17 cellular contexts compared by ENCODE assay signal in the genomic region with DNA sequence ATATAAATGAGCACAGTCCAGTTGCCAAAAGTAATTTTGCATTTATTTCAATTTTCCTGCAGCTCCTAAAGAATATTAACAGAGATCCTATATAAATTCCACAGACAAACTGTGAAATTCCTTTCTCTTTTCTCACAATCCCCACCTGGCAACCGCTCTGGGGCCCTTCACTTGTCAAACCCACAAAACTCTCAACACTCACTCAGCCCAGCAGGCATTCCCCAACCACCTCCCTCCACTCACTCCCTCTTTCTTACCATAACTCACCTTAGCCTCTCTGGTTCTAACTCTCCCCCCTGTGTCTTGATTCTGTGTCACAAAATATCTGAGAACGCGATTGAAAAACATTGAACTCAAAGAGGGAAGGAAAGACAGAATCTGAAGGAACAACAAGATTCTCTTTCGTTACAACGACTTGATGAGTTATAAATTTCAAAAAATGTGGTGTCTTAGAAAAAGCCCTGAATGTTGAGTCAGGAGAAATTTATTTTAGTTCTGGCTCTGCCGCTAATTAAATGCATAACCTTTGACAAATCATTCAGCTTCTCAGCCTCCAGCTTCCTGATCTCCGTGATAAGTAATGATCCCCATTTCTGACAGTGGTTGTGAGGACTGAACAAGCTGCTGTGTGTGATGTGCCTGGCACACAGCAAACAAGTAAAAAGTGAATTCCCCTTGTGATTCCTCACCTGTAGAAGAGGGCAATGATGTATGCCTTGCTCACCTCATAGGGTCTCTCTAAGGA.
DNase-seq lines count a peak whose midpoint lies in the region; ATAC-seq and TF ChIP-seq lines count a peak whose summit lies in the region.
"Had no signal": no experiment of that assay in that cellular context is flagged by ENCODE, and none has a peak within 500 bp of the region (broad histone marks: within the 10 kb centered on the region; RNA-seq: fewer than 3 reads in every experiment).

No MANE protein-coding gene starts in this region.

- in situ Hi-C loops in KBM-7 (cut with MboI; ENCODE audit: low pct_unique_long_range_greater_than_20kb, low sequenced_read_pairs) = no loop called here

- H3K4me3 ChIP-seq in AG04450 (ENCODE audit: low read depth, low read length) = no peak overlapping the region
- H3K4me3 ChIP-seq: lung, ovary had no signal

- no peaks in the 10 kb centered on the region for H3K27me3 ChIP-seq in AG04450 (ENCODE audit: control insufficient read depth, insufficient read depth, low read length)
- H3K27me3 ChIP-seq: ovary had no signal

- no peak for DNase-seq in AG04450 (ENCODE audit: low read depth, low spot score)
- DNase-seq in HS-5 (ENCODE audit: low read depth) = peak; percentile 82
- DNase-seq in amniotic epithelial cell (ENCODE audit: low read depth) = peak; percentile 52
- peak; percentile 51 for DNase-seq in iris pigment epithelial cell (ENCODE audit: low read depth)
- DNase-seq in NCI-H510A treated with DMSO at 0.1 percent for 48 hours (lab: John Stamatoyannopoulos, UW) = no peak
- DNase-seq in KBM-7 = no peak
- DNase-seq in COR-L47 (lab: John Stamatoyannopoulos, UW) = no peak
- DNase-seq: activated CD4-positive, alpha-beta memory T cell treated with anti-CD3 and anti-CD28 coated beads, Interleukin-2, amount 10 ng/mL, durations not matched to agents 7 days and 5 days; activated effector memory CD4-positive, alpha-beta T cell treated with Interleukin-2 at 50 U/mL for 16 hours; DND-41; hippocampal formation; NCI-H1105; ovary; RPMI8226; trophoblast cell had no signal

- no peak for ATAC-seq in HG03565 (IDR thresholded peaks at IDR 0.05; ENCODE audit: unreplicated experiment)

- CTCF ChIA-PET in AG04450 (lab: Charles Lee) = interaction anchor here (1.6 kb wide), 1 partner anchor 76 kb away, joined by 4 read pairs; no protein-coding TSS in a partner anchor

- POLR2A ChIA-PET in AG04450 (lab: Yijun Ruan, JAX) = no interaction called here

- H3K27ac ChIP-seq in AG04450 (ENCODE audit: low read depth, low read length) = peak overlapping the region; percentile 31
- H3K27ac ChIP-seq: ovary had no signal

- no peaks in the 10 kb centered on the region for H3K9me3 ChIP-seq in AG04450 (ENCODE audit: control insufficient read depth, insufficient read depth, low read length)
- H3K9me3 ChIP-seq: ovary had no signal

- TF ChIP-seq CTCF in AG04450 (IDR thresholded peaks at IDR 0.05; ENCODE audit: low read depth, low read length) = no peak

Comparison
In these comparisons a context has a peak if more than half of its experiments do, and no peak if none do; other contexts are left out.
1. DNase-seq: peak in HS-5 (single experiment), amniotic epithelial cell (single experiment) and iris pigment epithelial cell (single experiment); none in AG04450 (single experiment), NCI-H510A treated with DMSO at 0.1 percent for 48 hours (single experiment), KBM-7 (single experiment) and COR-L47 (single experiment).